Comparison of ENCODE assay signal across 1 cellular context in genomic region chr4:156790866-156791265, GRCh38.
TF ChIP-seq lines count a peak whose summit lies in the region.

No MANE protein-coding gene starts in this region.

TF ChIP-seq in GM23338, 12 proteins besides CTCF, POLR2A, EP300 and RAD21 (continued from another document):
- TF ChIP-seq ZNF462 (CRISPR knock-in tag; IDR thresholded peaks at IDR 0.05) = no peak
- TF ChIP-seq ETS1 (IDR thresholded peaks at IDR 0.05) = no peak
- TF ChIP-seq STAT1 (IDR thresholded peaks at IDR 0.05; ENCODE audit: unreplicated experiment) = no peak
- TF ChIP-seq NANOG (IDR thresholded peaks at IDR 0.05; ENCODE audit: borderline replicate concordance) = no peak
- no peak for TF ChIP-seq ZNF331 (CRISPR knock-in tag; IDR thresholded peaks at IDR 0.05; ENCODE audit: low read depth)
